9 cellular contexts compared by ENCODE assay signal in the genomic region with DNA sequence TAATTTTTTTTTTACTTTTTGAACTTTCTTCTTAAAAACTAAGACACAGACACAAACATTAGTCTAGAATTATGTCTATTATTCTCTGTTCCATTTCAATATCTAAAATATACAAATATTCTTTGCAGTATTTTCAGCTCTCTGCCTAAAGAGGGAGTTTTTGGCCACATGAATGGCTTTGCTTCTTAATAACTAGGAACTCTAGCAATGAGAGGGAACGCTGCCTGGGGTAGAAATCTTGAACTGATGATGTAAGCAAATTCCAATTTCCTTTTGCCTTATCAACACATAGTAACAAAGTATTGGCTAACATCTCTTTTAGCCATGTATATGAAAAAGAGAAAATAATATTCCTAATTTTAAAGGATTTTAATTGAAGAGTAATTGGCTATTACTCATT. TPM values are rescaled to one million over a fixed set of nuclear protein-coding genes. Genes with fewer than 3 reads are reported as not detected.
DNase-seq lines count a peak whose midpoint lies in the region; ATAC-seq, FAIRE-seq and TF ChIP-seq lines count a peak whose summit lies in the region.
"Had no signal": no experiment of that assay in that cellular context is flagged by ENCODE, and none has a peak within 500 bp of the region (broad histone marks: within the 10 kb centered on the region; RNA-seq: fewer than 3 reads in every experiment).

No MANE protein-coding gene starts in this region.

- H3K27ac ChIP-seq in OCI-LY1 (ENCODE audit: low read depth, low read length, poor library complexity, severe bottlenecking) (no peak overlapping the region), esophagus muscularis mucosa (replicated peaks in 1 of 4) (no peak overlapping the region), dorsolateral prefrontal cortex (no peak overlapping the region)
- H3K27ac ChIP-seq: gastrocnemius medialis had no signal

- H3K27me3 ChIP-seq in OCI-LY1 (ENCODE audit: insufficient read depth, low read length) (no peaks in the 10 kb centered on the region), esophagus muscularis mucosa (no peaks in the 10 kb centered on the region), dorsolateral prefrontal cortex (no peaks in the 10 kb centered on the region)
- H3K27me3 ChIP-seq: gastrocnemius medialis had no signal

- peaks cover 20% of the 10 kb centered on the region for H3K27me3 Mint-ChIP-seq in osteocyte (ENCODE audit: unreplicated experiment)

- H3K4me2 ChIP-seq in OCI-LY1 (ENCODE audit: low read length), result no peak overlapping the region

- TF ChIP-seq EP300 in esophagus muscularis mucosa (IDR thresholded peaks at IDR 0.05), result no peak

- no peaks in the 10 kb centered on the region for H4K20me1 ChIP-seq in OCI-LY1 (ENCODE audit: insufficient read depth, low read length)

- H3K36me3 ChIP-seq in OCI-LY1 (ENCODE audit: insufficient read depth, low read length) (no peaks in the 10 kb centered on the region), esophagus muscularis mucosa (no peaks in the 10 kb centered on the region)
- H3K36me3 ChIP-seq: gastrocnemius medialis had no signal

- H3K27ac Mint-ChIP-seq in osteocyte (ENCODE audit: unreplicated experiment), result no peak overlapping the region

- intact Hi-C loops in esophagus muscularis mucosa (cut with DNase I) (no loop called here), dorsolateral prefrontal cortex (cut with DNase I) (no loop called here)

- H3K79me2 ChIP-seq in OCI-LY1 (ENCODE audit: insufficient read depth, low read length), result no peaks in the 10 kb centered on the region

- no peaks in the 10 kb centered on the region for H3K9me2 ChIP-seq in OCI-LY1 (ENCODE audit: low read depth, low read length)

- H3K4me3 Mint-ChIP-seq in osteocyte (ENCODE audit: unreplicated experiment), result no peak overlapping the region

- H3F3A ChIP-seq in OCI-LY1 (ENCODE audit: insufficient read depth, low read length), result no peaks in the 10 kb centered on the region

- no peak for FAIRE-seq in GM12891 (lab: Jason Lieb, UNC)

- TF ChIP-seq CTCF in OCI-LY1 (IDR thresholded peaks at IDR 0.05; ENCODE audit: low read length), result peak; percentile 13; the same call in 1 of the 2 replicates
- peak; percentile 30 to 40 (median 38) for TF ChIP-seq CTCF in esophagus muscularis mucosa (IDR thresholded peaks at IDR 0.05)
- peak; percentile 50 for TF ChIP-seq CTCF in osteocyte (IDR thresholded peaks at IDR 0.05)
- no peak for TF ChIP-seq CTCF in dorsolateral prefrontal cortex (IDR thresholded peaks at IDR 0.05 in 54 of 56, conservative IDR thresholded peaks at IDR 0.05 in 2 of 56; ENCODE audit: low read depth in 1 of 56, partially characterized antibody in 56 of 56)

- WGBS in esophagus muscularis mucosa, result 23% methylated on average over 1 of the region's 1 CpG

- H3K4me3 ChIP-seq in OCI-LY1 (ENCODE audit: low read depth, low read length, poor library complexity, severe bottlenecking) (no peak overlapping the region), esophagus muscularis mucosa (no peak overlapping the region), dorsolateral prefrontal cortex (no peak overlapping the region)
- H3K4me3 ChIP-seq: gastrocnemius medialis had no signal

- H3K9me3 ChIP-seq in OCI-LY1 (ENCODE audit: low read length) (no peaks in the 10 kb centered on the region), esophagus muscularis mucosa (no peaks in the 10 kb centered on the region)
- H3K9me3 ChIP-seq: gastrocnemius medialis had no signal

- H3K36me3 Mint-ChIP-seq in osteocyte (ENCODE audit: unreplicated experiment), result no peaks in the 10 kb centered on the region

- H2AFZ ChIP-seq in OCI-LY1 (ENCODE audit: low read length), result no peak overlapping the region

- H3K9me3 Mint-ChIP-seq in osteocyte (ENCODE audit: unreplicated experiment), result no peaks in the 10 kb centered on the region

- H3K9ac ChIP-seq in OCI-LY1 (ENCODE audit: low read length), result no peak overlapping the region

- ATAC-seq in GM19463 (IDR thresholded peaks at IDR 0.05; ENCODE audit: unreplicated experiment), result no peak
- ATAC-seq: gastrocnemius medialis had no signal

- no peaks in the 10 kb centered on the region for H3K4me1 Mint-ChIP-seq in osteocyte (ENCODE audit: unreplicated experiment)

- TF ChIP-seq POLR2A in esophagus muscularis mucosa (IDR thresholded peaks at IDR 0.05; ENCODE audit: low read depth), result no peak
- no peak for TF ChIP-seq POLR2A in GM12891 (IDR thresholded peaks at IDR 0.05; ENCODE audit: low read depth, low read length)

- DNase-seq in GM04503 (ENCODE audit: low read depth), result peak; percentile 3
- DNase-seq in esophagus muscularis mucosa (ENCODE audit: extremely low spot score), result no peak
- DNase-seq in osteocyte (ENCODE audit: extremely low spot score, unreplicated experiment), result no peak
- DNase-seq in GM12891 (ENCODE audit: insufficient read length, low spot score), result no peak
- DNase-seq in dorsolateral prefrontal cortex, result no peak
- DNase-seq: activated CD4-positive, alpha-beta T cell treated with anti-CD3 and anti-CD28 coated beads, Interleukin-2, amount 50 U/mL, for 48 hours; gastrocnemius medialis had no signal

- H3K4me1 ChIP-seq in OCI-LY1 (ENCODE audit: insufficient read depth, low read length, severe bottlenecking) (no peaks in the 10 kb centered on the region), esophagus muscularis mucosa (no peaks in the 10 kb centered on the region)
- H3K4me1 ChIP-seq: gastrocnemius medialis had no signal

TF ChIP-seq in GM12891, 5 proteins besides CTCF, POLR2A, EP300 and RAD21:
- TF ChIP-seq SPI1 (IDR thresholded peaks at IDR 0.05; ENCODE audit: low read depth, low read length) (no peak), PAX5 (IDR thresholded peaks at IDR 0.05; ENCODE audit: insufficient read depth, low read length, severe bottlenecking) (no peak), TAF1 (IDR thresholded peaks at IDR 0.05; ENCODE audit: low read depth, low read length) (no peak), POLR2AphosphoS5 (IDR thresholded peaks at IDR 0.05; ENCODE audit: low read depth, low read length) (no peak), POU2F2 (IDR thresholded peaks at IDR 0.05; ENCODE audit: low read depth, low read length) (no peak)

RNA-seq across cellular contexts. Expression of gene SLC25A46, which starts 51.9 kb away (rescaled TPM):
- total RNA-seq in esophagus muscularis mucosa (10 to 100 TPM; 49.3 to 63.3 (median 56.2) TPM), osteocyte (41.9 and 42.9 TPM in 2 replicates), dorsolateral prefrontal cortex (10 to 100 TPM; 35.6 to 89.0 (median 71.8) TPM)
- polyA plus RNA-seq in GM12891 (2012; ENCODE audit: low read depth, missing spikeins), result 42.0 TPM

Comparison
In these comparisons a context has a peak if more than half of its experiments do, and no peak if none do; other contexts are left out.
1. CTCF ChIP-seq: peak in OCI-LY1 (single experiment), esophagus muscularis mucosa (3 of 3) and osteocyte (single experiment); none in dorsolateral prefrontal cortex (0 of 56).